16 cellular contexts compared by ENCODE assay signal in genomic region chr18:61580061-61580460, GRCh38.
DNase-seq lines count a peak whose midpoint lies in the region; ATAC-seq and TF ChIP-seq lines count a peak whose summit lies in the region.
"Had no signal": no experiment of that assay in that cellular context is flagged by ENCODE, and none has a peak within 500 bp of the region (broad histone marks: within the 10 kb centered on the region; RNA-seq: fewer than 3 reads in every experiment).

No MANE protein-coding gene starts in this region.

- POLR2A ChIA-PET in SK-N-SH (lab: Yijun Ruan, JAX): no interaction called here

- no peaks in the 10 kb centered on the region for H3K36me3 ChIP-seq in SK-N-SH (replicated peaks in 1 of 2; ENCODE audit: control insufficient read depth in 1 of 2, insufficient read depth in 2 of 2, low read length in 1 of 2)
- H3K36me3 ChIP-seq in hepatocyte (replicated peaks; ENCODE audit: insufficient read depth, low read depth): no peaks in the 10 kb centered on the region
- H3K36me3 ChIP-seq in left ventricle myocardium inferior: no peaks in the 10 kb centered on the region
- no peaks in the 10 kb centered on the region for H3K36me3 ChIP-seq in aorta (ENCODE audit: control insufficient read depth in 1 of 2, insufficient read depth in 2 of 2, low read length in 1 of 2)

- H3K27ac Mint-ChIP-seq in stimulated activated memory B cell treated with anti-CD40 and anti-IgM and Interleukin-4, amounts not matched to agents 10 μg/mL and 1 μg/mL and 100 μg/mL, for 72 hours: no peak overlapping the region
- H3K27ac Mint-ChIP-seq: GM23338 had no signal

- H3K4me3 ChIP-seq in SK-N-SH (ENCODE audit: low read depth in 2 of 2, low read length in 1 of 2): no peak overlapping the region
- H3K4me3 ChIP-seq in hepatocyte: no peak overlapping the region
- no peak overlapping the region for H3K4me3 ChIP-seq in left ventricle myocardium inferior
- no peak overlapping the region for H3K4me3 ChIP-seq in aorta (ENCODE audit: low read length in 2 of 2)
- H3K4me3 ChIP-seq: GM23338 had no signal

- H3K4me1 ChIP-seq in SK-N-SH (ENCODE audit: control insufficient read depth in 1 of 2, insufficient read depth in 2 of 2, low read depth in 1 of 2, low read length in 1 of 2) (peaks cover 0 to 4% of the 10 kb centered on the region in 2 experiments; a peak in 1 of 4 replicates), hepatocyte (ENCODE audit: insufficient read depth) (no peaks in the 10 kb centered on the region), left ventricle myocardium inferior (peaks cover 50% of the 10 kb centered on the region), aorta (ENCODE audit: control insufficient read depth in 1 of 2, insufficient read depth in 2 of 2, low read length in 2 of 2) (peaks cover 0 to 4% of the 10 kb centered on the region in 2 donors)
- H3K4me1 ChIP-seq: Caco-2 had no signal

- no peaks in the 10 kb centered on the region for H3F3A ChIP-seq in SK-N-SH (replicated peaks; ENCODE audit: insufficient read depth)

- H3K4me1 Mint-ChIP-seq in stimulated activated memory B cell treated with anti-CD40 and anti-IgM and Interleukin-4, amounts not matched to agents 10 μg/mL and 1 μg/mL and 100 μg/mL, for 72 hours: peaks cover 7% of the 10 kb centered on the region

- TF ChIP-seq EP300 in SK-N-SH (IDR thresholded peaks at IDR 0.05; ENCODE audit: borderline replicate concordance in 1 of 2, low read depth in 1 of 2, low read length in 1 of 2): no peak

- no peak for TF ChIP-seq CTCF in SK-N-SH (IDR thresholded peaks at IDR 0.05)
- no peak for TF ChIP-seq CTCF in hepatocyte (IDR thresholded peaks at IDR 0.05; ENCODE audit: poor library complexity)
- no peak for TF ChIP-seq CTCF in left ventricle myocardium inferior (IDR thresholded peaks at IDR 0.05; ENCODE audit: borderline replicate concordance)

- H4K20me1 ChIP-seq in SK-N-SH (ENCODE audit: insufficient read depth): no peaks in the 10 kb centered on the region
- H4K20me1 ChIP-seq in hepatocyte (ENCODE audit: insufficient read depth, poor library complexity, severe bottlenecking): no peaks in the 10 kb centered on the region

- no peak overlapping the region for H3K4me3 Mint-ChIP-seq in stimulated activated memory B cell treated with anti-CD40 and anti-IgM and Interleukin-4, amounts not matched to agents 10 μg/mL and 1 μg/mL and 100 μg/mL, for 72 hours
- H3K4me3 Mint-ChIP-seq: GM23338 had no signal

- DNase-seq in SK-N-SH (no peak), amniotic epithelial cell (ENCODE audit: low read depth) (peak; percentile 44), hepatocyte (ENCODE audit: low spot score) (peak; percentile 5), left ventricle myocardium inferior (no peak), 8988T (no peak), aorta (no peak)
- DNase-seq: Caco-2, NCI-H187 treated with DMSO at 0.1 percent for 48 hours, NCI-H446, Right ventricle myocardium superior had no signal

- CTCF ChIA-PET in SK-N-SH (lab: Yijun Ruan, JAX): interaction anchor here (0.7 to 6.2 kb wide), 6 partner anchors 18 to 550 kb away, joined by 3 to 87 read pairs (median 18); partner anchors contain the start of gene RNF152

- no peaks in the 10 kb centered on the region for H3K79me2 ChIP-seq in SK-N-SH (ENCODE audit: insufficient read depth)
- no peaks in the 10 kb centered on the region for H3K79me2 ChIP-seq in hepatocyte

- H2AFZ ChIP-seq in SK-N-SH (ENCODE audit: low read depth) (no peak overlapping the region), hepatocyte (no peak overlapping the region)
- H2AFZ ChIP-seq: GM23338 had no signal

- ATAC-seq in SK-N-SH treated with all-trans-retinoic acid at 6 μM for 48 hours (no peak), aorta (ENCODE audit: low FRiP score) (no peak)
- no peak for ATAC-seq in stimulated activated memory B cell treated with anti-CD40 and anti-IgM and Interleukin-4, amounts not matched to agents 10 μg/mL and 1 μg/mL and 100 μg/mL, for 72 hours
- ATAC-seq: GM23338, Panc1 had no signal

- WGBS in SK-N-SH (ENCODE audit: low lambda C conversion rate): 86% methylated on average over 2 of the region's 2 CpGs
- 67% methylated on average over 2 of the region's 2 CpGs for WGBS in hepatocyte (ENCODE audit: low lambda C conversion rate, missing lambda C conversion rate)
- 85 to 86% methylated on average over 2 of the region's 2 CpGs for WGBS in aorta, 2 donors

- peak overlapping the region in 1 of 2 experiments; percentile 10; a peak in 2 of 4 replicates for H3K27ac ChIP-seq in SK-N-SH (ENCODE audit: low read depth in 2 of 2, low read length in 1 of 2)
- no peak overlapping the region for H3K27ac ChIP-seq in hepatocyte
- no peak overlapping the region for H3K27ac ChIP-seq in left ventricle myocardium inferior (replicated peaks)
- H3K27ac ChIP-seq in aorta (ENCODE audit: low read depth in 1 of 2, low read length in 2 of 2): no peak overlapping the region
- H3K27ac ChIP-seq: KMS-11 had no signal

- intact Hi-C loops in left ventricle myocardium inferior (cut with micrococcal nuclease): no loop called here
- intact Hi-C loops in aorta (cut with DNase I): loop anchor here in 1 of 2 donors (5.0 kb wide), 2 partner anchors 57 to 317 kb away; no protein-coding TSS in a partner anchor

- peaks cover 33% of the 10 kb centered on the region for H3K27me3 Mint-ChIP-seq in stimulated activated memory B cell treated with anti-CD40 and anti-IgM and Interleukin-4, amounts not matched to agents 10 μg/mL and 1 μg/mL and 100 μg/mL, for 72 hours

- no peaks in the 10 kb centered on the region for H3K9me3 Mint-ChIP-seq in stimulated activated memory B cell treated with anti-CD40 and anti-IgM and Interleukin-4, amounts not matched to agents 10 μg/mL and 1 μg/mL and 100 μg/mL, for 72 hours
- H3K9me3 Mint-ChIP-seq: GM23338 had no signal

- no peak overlapping the region for H3K9ac ChIP-seq in SK-N-SH
- H3K9ac ChIP-seq: KMS-11 had no signal

- H3K9me3 ChIP-seq in SK-N-SH (no peaks in the 10 kb centered on the region), hepatocyte (ENCODE audit: low read depth) (no peaks in the 10 kb centered on the region), left ventricle myocardium inferior (replicated peaks) (no peaks in the 10 kb centered on the region), aorta (ENCODE audit: control insufficient read depth, low read length) (no peaks in the 10 kb centered on the region)
- H3K9me3 ChIP-seq: Caco-2 had no signal

- H3K9me2 ChIP-seq in SK-N-SH: no peaks in the 10 kb centered on the region
- no peaks in the 10 kb centered on the region for H3K9me2 ChIP-seq in hepatocyte (replicated peaks; ENCODE audit: insufficient read depth)

- peak overlapping the region; percentile 21; the same call in 1 of the 2 replicates for H3K4me2 ChIP-seq in SK-N-SH
- H3K4me2 ChIP-seq in hepatocyte: no peak overlapping the region
- H3K4me2 ChIP-seq: GM23338, KMS-11 had no signal

- no peak for TF ChIP-seq RAD21 in SK-N-SH (IDR thresholded peaks at IDR 0.05; ENCODE audit: low read length)

- H3K27me3 ChIP-seq in SK-N-SH (ENCODE audit: insufficient read depth) (no peaks in the 10 kb centered on the region), hepatocyte (no peaks in the 10 kb centered on the region), left ventricle myocardium inferior (ENCODE audit: low read depth) (no peaks in the 10 kb centered on the region), aorta (ENCODE audit: control insufficient read depth in 1 of 2, insufficient read depth in 2 of 2, low read length in 1 of 2) (no peaks in the 10 kb centered on the region)

- H3K36me3 Mint-ChIP-seq in stimulated activated memory B cell treated with anti-CD40 and anti-IgM and Interleukin-4, amounts not matched to agents 10 μg/mL and 1 μg/mL and 100 μg/mL, for 72 hours: no peaks in the 10 kb centered on the region
- H3K36me3 Mint-ChIP-seq: CD14-positive monocyte had no signal

TF ChIP-seq in SK-N-SH, 30 proteins besides CTCF, POLR2A, EP300 and RAD21:
- no peak for TF ChIP-seq USF2 (IDR thresholded peaks at IDR 0.05; ENCODE audit: borderline replicate concordance, low read depth, low read length)

TF ChIP-seq in SK-N-SH treated with all-trans-retinoic acid at 6 μM for 48 hours, 23 proteins besides CTCF, POLR2A, EP300 and RAD21 (continues in another document):
- TF ChIP-seq CREB5 (CRISPR knock-in tag; IDR thresholded peaks at IDR 0.05; ENCODE audit: low read depth): no peak
- TF ChIP-seq ZFP30 (CRISPR knock-in tag; IDR thresholded peaks at IDR 0.05): no peak
- TF ChIP-seq TOX (CRISPR knock-in tag; IDR thresholded peaks at IDR 0.05; ENCODE audit: borderline replicate concordance): no peak
- no peak for TF ChIP-seq ZNF8 (CRISPR knock-in tag; IDR thresholded peaks at IDR 0.05)
- TF ChIP-seq SNAI2 (CRISPR knock-in tag; IDR thresholded peaks at IDR 0.05): no peak
- no peak for TF ChIP-seq TSHZ2 (CRISPR knock-in tag; IDR thresholded peaks at IDR 0.05)

Comparison
In these comparisons a context has a peak if more than half of its experiments do, and no peak if none do; other contexts are left out.
1. DNase-seq: peak in amniotic epithelial cell (single experiment) and hepatocyte (single experiment); none in SK-N-SH (single experiment), left ventricle myocardium inferior (single experiment), 8988T (single experiment) and aorta (0 of 2).